In the genomic region with DNA sequence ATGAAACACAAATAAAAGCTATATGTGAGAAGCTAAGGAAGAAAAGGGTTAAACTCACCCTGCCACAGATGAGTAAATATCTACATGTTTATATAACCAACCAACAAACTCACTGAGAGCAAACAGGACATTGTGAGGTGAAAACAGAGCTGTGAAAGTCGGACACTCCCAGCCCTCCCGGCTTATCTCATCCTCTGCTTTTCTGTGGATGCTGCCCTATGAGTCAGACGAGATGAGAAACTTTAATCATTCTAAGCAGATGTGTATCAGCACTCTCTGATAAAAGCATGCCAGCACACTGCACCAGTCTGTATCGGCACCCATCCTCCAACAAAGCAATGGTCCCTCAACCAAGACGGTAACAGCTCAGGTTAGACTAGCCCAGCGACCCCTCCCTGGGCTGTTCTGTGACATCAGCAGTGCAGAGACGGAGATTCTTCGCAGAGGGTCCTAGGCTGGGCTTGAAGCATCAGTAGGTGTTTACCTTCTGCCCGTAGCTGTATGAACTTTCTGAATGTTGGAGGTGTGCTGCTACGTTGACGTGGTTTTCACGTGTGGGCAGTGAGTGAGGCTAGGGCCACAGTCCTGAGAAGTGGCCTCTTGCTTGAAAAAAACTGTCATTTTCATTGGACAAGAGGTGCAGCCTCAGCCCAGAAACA, we compare ENCODE assay signal across 13 cellular contexts.
A peak's percentile ranks its signal among the peaks of the same experiment; 100 is the strongest.
DNase-seq lines count a peak whose midpoint lies in the region; ATAC-seq and TF ChIP-seq lines count a peak whose summit lies in the region.
"Had no signal": no experiment of that assay in that cellular context is flagged by ENCODE, and none has a peak within 500 bp of the region (broad histone marks: within the 10 kb centered on the region; RNA-seq: fewer than 3 reads in every experiment).

No MANE protein-coding gene starts in this region.

- H3K36me3 Mint-ChIP-seq in Caco-2 (ENCODE audit: insufficient read depth, unreplicated experiment) (no peaks in the 10 kb centered on the region), T-helper 17 cell (ENCODE audit: low read depth) (no peaks in the 10 kb centered on the region)

- no peaks in the 10 kb centered on the region for H3K27me3 Mint-ChIP-seq in Caco-2 (ENCODE audit: insufficient read depth, unreplicated experiment)
- H3K27me3 Mint-ChIP-seq in T-helper 17 cell: peaks cover 61% of the 10 kb centered on the region

- POLR2A ChIA-PET in Caco-2 (lab: Charles Lee): no interaction called here

- no TSS peak for BruUV-seq in Caco-2 (replicated peaks; lab: Mats Ljungman, UMichigan)

- H3K4me3 ChIP-seq in Caco-2 (ENCODE audit: low read depth, low read length): peak overlapping the region; percentile 10; the same call in 1 of the 2 replicates

- intact Hi-C loops in Caco-2 (cut with micrococcal nuclease; ENCODE audit: unreplicated experiment): no loop called here

- H3K36me3 ChIP-seq in Caco-2 (ENCODE audit: control insufficient read depth, insufficient read depth, low read length): no peaks in the 10 kb centered on the region
- H3K36me3 ChIP-seq: WERI-Rb-1 had no signal

- H3K27me3 ChIP-seq in Caco-2 (replicated peaks; ENCODE audit: control insufficient read depth, insufficient read depth, low read length): no peaks in the 10 kb centered on the region

- H3K4me3 Mint-ChIP-seq in Caco-2 (ENCODE audit: unreplicated experiment) (peak overlapping the region; percentile 64), T-helper 17 cell (no peak overlapping the region)
- H3K4me3 Mint-ChIP-seq: stimulated activated naive CD8-positive, alpha-beta T cell treated with anti-CD3 and anti-CD28 coated beads, Interleukin-15, Interleukin-2, amounts not matched to agents 100 ng/mL and 50 ng/mL, for 24 hours had no signal

- DNase-seq in Caco-2 (peak in 1 of 2 experiments; percentile 31), M059J (ENCODE audit: low read depth) (peak; percentile 88), dermis blood vessel endothelial cell (peak; percentile 44), myocyte (ENCODE audit: low read depth) (peak; percentile 44), NCI-H2081 treated with DMSO at 0.1 percent for 48 hours (lab: John Stamatoyannopoulos, UW) (no peak), T-helper 17 cell (no peak), Ammon's horn (ENCODE audit: low spot score) (no peak)
- DNase-seq: effector CD4-positive, alpha-beta T cell; GF-D8; NCI-H1417 treated with DMSO at 0.1 percent for 48 hours; WERI-Rb-1 had no signal

- ATAC-seq in T-helper 17 cell (no peak), HG03571 (IDR thresholded peaks at IDR 0.05; ENCODE audit: unreplicated experiment) (no peak)

- CTCF ChIA-PET in Caco-2 (lab: Charles Lee): no interaction called here

- H3K4me1 ChIP-seq in Caco-2: peaks cover 17% of the 10 kb centered on the region

- H3K9me3 ChIP-seq in Caco-2 (no peaks in the 10 kb centered on the region), T-helper 17 cell (ENCODE audit: control insufficient read depth, low read length, poor library complexity, severe bottlenecking) (no peaks in the 10 kb centered on the region)

- H3K4me1 Mint-ChIP-seq in Caco-2 (ENCODE audit: low read depth, unreplicated experiment) (peaks cover 23% of the 10 kb centered on the region), T-helper 17 cell (peaks cover 3% of the 10 kb centered on the region)

- no peaks in the 10 kb centered on the region for H3K9me3 Mint-ChIP-seq in Caco-2 (ENCODE audit: unreplicated experiment)
- H3K9me3 Mint-ChIP-seq: stimulated activated naive CD8-positive, alpha-beta T cell treated with anti-CD3 and anti-CD28 coated beads, Interleukin-15, Interleukin-2, amounts not matched to agents 100 ng/mL and 50 ng/mL, for 24 hours had no signal

- no peak for TF ChIP-seq CTCF in Caco-2 (IDR thresholded peaks at IDR 0.05; ENCODE audit: insufficient read depth in 1 of 2, low read depth in 1 of 2, low read length in 1 of 2, severe bottlenecking in 1 of 2, unreplicated experiment in 1 of 2)

- H3K27ac Mint-ChIP-seq in Caco-2 (ENCODE audit: unreplicated experiment) (peak overlapping the region; percentile 63), T-helper 17 cell (no peak overlapping the region)
- H3K27ac Mint-ChIP-seq: stimulated activated naive CD8-positive, alpha-beta T cell treated with anti-CD3 and anti-CD28 coated beads, Interleukin-15, Interleukin-2, amounts not matched to agents 100 ng/mL and 50 ng/mL, for 24 hours had no signal

Comparison
In these comparisons a context has a peak if more than half of its experiments do, and no peak if none do; other contexts are left out.
1. DNase-seq: peak in M059J (single experiment), dermis blood vessel endothelial cell (single experiment) and myocyte (single experiment); none in NCI-H2081 treated with DMSO at 0.1 percent for 48 hours (single experiment), T-helper 17 cell (0 of 3) and Ammon's horn (single experiment).